In the genomic region with DNA sequence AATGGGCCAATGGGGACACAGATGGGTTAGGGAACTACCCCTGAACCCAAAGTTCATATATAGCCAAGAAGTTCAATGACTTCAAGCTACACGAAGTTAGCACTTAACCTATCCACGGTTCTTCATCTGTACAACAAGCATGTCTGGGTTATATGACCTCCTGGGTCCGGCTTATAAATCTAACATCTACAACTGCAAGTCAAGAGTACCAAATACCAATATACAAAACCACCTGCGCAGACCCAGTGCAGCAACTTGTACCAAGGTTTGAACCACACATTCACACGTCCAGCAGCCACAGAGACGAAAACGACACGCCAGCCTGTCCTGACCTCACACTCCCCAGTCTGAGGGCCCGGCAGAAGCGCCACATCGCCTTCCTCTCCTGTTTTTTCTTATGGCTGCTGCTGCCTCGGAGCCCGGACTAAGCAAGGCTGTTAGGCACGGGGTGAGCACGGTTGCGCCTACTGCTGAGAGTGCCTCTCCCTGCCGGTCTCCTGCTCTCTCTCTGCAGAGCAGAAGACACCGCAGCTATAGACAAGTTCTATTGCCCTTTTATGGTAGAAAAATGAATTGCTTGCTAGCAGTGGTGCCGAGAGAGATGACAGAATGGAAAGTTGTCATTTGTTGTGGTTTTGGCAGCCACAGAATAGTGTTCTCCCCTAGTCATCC, we compare ENCODE assay signal across 8 cellular contexts.
DNase-seq lines count a peak whose midpoint lies in the region; ATAC-seq and TF ChIP-seq lines count a peak whose summit lies in the region.

No MANE protein-coding gene starts in this region.

- H3K9me3 ChIP-seq in SJSA1 (replicated peaks) (no peaks in the 10 kb centered on the region), left lung (no peaks in the 10 kb centered on the region), endodermal cell (ENCODE audit: control insufficient read depth, low read length) (no peaks in the 10 kb centered on the region)

- no peak overlapping the region for H3K9ac ChIP-seq in endodermal cell (ENCODE audit: extremely low read depth, low read length, poor library complexity, severe bottlenecking)

- TF ChIP-seq CTCF in HFF-Myc (IDR thresholded peaks at IDR 0.05; ENCODE audit: low read depth, low read length, missing control alignments) (no peak), left lung (IDR thresholded peaks at IDR 0.05) (no peak), endodermal cell (conservative IDR thresholded peaks at IDR 0.05) (no peak), omental fat pad (IDR thresholded peaks at IDR 0.05) (no peak)

- H3K36me3 ChIP-seq in SJSA1 (peaks cover 7% of the 10 kb centered on the region; the same call in 1 of the 2 replicates), left lung (peaks cover 0 to 5% of the 10 kb centered on the region in 2 donors), endodermal cell (ENCODE audit: control insufficient read depth, insufficient read depth, low read length) (peaks cover 18% of the 10 kb centered on the region)

- peaks cover 18% of the 10 kb centered on the region for H3K36me3 Mint-ChIP-seq in endodermal cell (ENCODE audit: low read depth)

- H3K4me1 Mint-ChIP-seq in endodermal cell: peaks cover 10% of the 10 kb centered on the region

- H3K9me3 Mint-ChIP-seq in endodermal cell: no peaks in the 10 kb centered on the region

- H3K27ac ChIP-seq in SJSA1 (peak overlapping the region; percentile 98), left lung (peak overlapping the region; percentile 85 to 89), endodermal cell (ENCODE audit: low read depth, low read length) (no peak overlapping the region)

- no peak overlapping the region for H3K27ac Mint-ChIP-seq in endodermal cell

- H3K4me3 Mint-ChIP-seq in endodermal cell: no peak overlapping the region

- H3K27me3 Mint-ChIP-seq in endodermal cell (ENCODE audit: insufficient read depth): no peaks in the 10 kb centered on the region

- no peak overlapping the region for H3K4me3 ChIP-seq in HFF-Myc (replicated peaks; ENCODE audit: low read depth, low read length)
- peak overlapping the region; percentile 33 for H3K4me3 ChIP-seq in SJSA1
- peak overlapping the region in 1 of 2 donors; percentile 19 for H3K4me3 ChIP-seq in left lung
- H3K4me3 ChIP-seq in endodermal cell (ENCODE audit: low read length): no peak overlapping the region

- WGBS in endodermal cell (ENCODE audit: insufficient coverage in 1 of 2, insufficient read length in 1 of 2), 2 experiments: 95% methylated on average over 15 to 19 of the region's 19 CpGs

- H3K4me1 ChIP-seq in SJSA1 (replicated peaks): peaks cover 78% of the 10 kb centered on the region
- peaks cover 65 to 93% of the 10 kb centered on the region in 2 donors for H3K4me1 ChIP-seq in left lung
- H3K4me1 ChIP-seq in endodermal cell (ENCODE audit: control insufficient read depth, insufficient read depth, low read length): peaks cover 15% of the 10 kb centered on the region

- intact Hi-C loops in left lung (cut with DNase I): no loop called here

- DNase-seq in GDM1 (lab: John Stamatoyannopoulos, UW) (peak; percentile 73), HFF-Myc (ENCODE audit: extremely low read depth, low read depth) (peak; percentile 70), SJSA1 (ENCODE audit: low read depth in 1 of 2, low spot score in 2 of 2) (peak; percentile 86 to 91), left lung (peak in 1 of 2 donors; percentile 82), endodermal cell (no peak), omental fat pad (ENCODE audit: low spot score) (no peak)
- DNase-seq in activated naive CD8-positive, alpha-beta T cell treated with anti-CD3 and anti-CD28 coated beads, Interleukin-2, amount 50 U/mL, for 16 hours (ENCODE audit: low read depth, low spot score): peak; percentile 44
- DNase-seq in stimulated activated CD4-positive, alpha-beta T cell treated with anti-CD3 and anti-CD28 coated beads, TNF-alpha, amount 100 ng/mL, for 48 hours (ENCODE audit: low read depth in 3 of 3): peak; percentile 39 to 68 (median 61)

- H3K27me3 ChIP-seq in SJSA1 (replicated peaks) (no peaks in the 10 kb centered on the region), left lung (no peaks in the 10 kb centered on the region), endodermal cell (ENCODE audit: control insufficient read depth, insufficient read depth, low read length, poor library complexity, severe bottlenecking) (no peaks in the 10 kb centered on the region)

- ATAC-seq in left lung: peak; percentile 9
- ATAC-seq in omental fat pad (ENCODE audit: low FRiP score): no peak

Comparison
In these comparisons a context has a peak if more than half of its experiments do, and no peak if none do; other contexts are left out.
1. DNase-seq: peak in GDM1 (single experiment), HFF-Myc (single experiment), SJSA1 (2 of 2), activated naive CD8-positive, alpha-beta T cell treated with anti-CD3 and anti-CD28 coated beads, Interleukin-2, amount 50 U/mL, for 16 hours (single experiment) and stimulated activated CD4-positive, alpha-beta T cell treated with anti-CD3 and anti-CD28 coated beads, TNF-alpha, amount 100 ng/mL, for 48 hours (3 of 3); none in endodermal cell (single experiment) and omental fat pad (single experiment).